In the genomic region with DNA sequence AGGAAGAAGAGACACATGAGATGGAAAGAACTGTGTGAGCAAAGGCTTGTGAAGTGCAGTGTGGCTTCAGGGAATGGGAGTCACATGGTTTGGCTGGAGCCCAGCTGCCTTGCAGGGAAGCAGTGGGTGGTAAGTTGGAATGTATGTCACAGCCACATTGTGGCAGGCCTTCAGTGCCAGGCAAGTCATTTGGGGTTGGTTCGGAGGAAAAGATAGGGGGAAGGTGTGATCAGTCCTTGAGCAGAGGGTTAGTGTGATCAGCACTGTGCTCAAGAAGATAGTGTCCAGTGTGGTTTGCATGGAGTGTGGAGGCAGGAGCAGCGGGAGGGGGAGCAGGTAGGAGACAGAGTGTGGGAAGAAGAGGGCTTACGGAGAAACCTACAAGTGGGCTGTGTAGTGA, we compare ENCODE assay signal across 8 cellular contexts. TPM values are rescaled to one million over a fixed set of nuclear protein-coding genes. Genes with fewer than 3 reads are reported as not detected.
DNase-seq lines count a peak whose midpoint lies in the region; ATAC-seq, FAIRE-seq and TF ChIP-seq lines count a peak whose summit lies in the region.

No MANE protein-coding gene starts in this region.

- no peak for TF ChIP-seq EP300 in K562 (IDR thresholded peaks at IDR 0.05; ENCODE audit: low read length)

- H3K27me3 ChIP-seq in K562 (ENCODE audit: control insufficient read depth in 2 of 2, insufficient read depth in 2 of 2, low read length in 2 of 2) (0 out of 5 replicates have a peak, but pooled peaks cover 0 to 4% of the 10 kb centered on the region in 2 experiments), kidney epithelial cell (ENCODE audit: control insufficient read depth, insufficient read depth, low read length) (no peaks in the 10 kb centered on the region)

- 0% methylated on average over 3 of the region's 3 CpGs for WGBS in K562 (ENCODE audit: insufficient coverage, low coverage, missing lambda C conversion rate)

- DNase-seq in AG04449 (ENCODE audit: low read depth, low spot score) (peak; percentile 29), HT-29 (ENCODE audit: low spot score) (peak; percentile 65), K562 (ENCODE audit: extremely low read depth in 1 of 4, low spot score in 3 of 4) (no peak), kidney epithelial cell (ENCODE audit: low read depth) (peak; percentile 34), GOT3 (lab: John Stamatoyannopoulos, UW) (no peak), left lobe of liver (ENCODE audit: low spot score) (no peak), activated T-cell treated with anti-CD3 and anti-CD28 coated beads for 4 hours (no peak)

- no peaks in the 10 kb centered on the region for H4K20me1 ChIP-seq in K562 (replicated peaks; ENCODE audit: control insufficient read depth, insufficient read depth, low read length)

- H2AFZ ChIP-seq in K562 (ENCODE audit: low read depth, low read length), result no peak overlapping the region

- TF ChIP-seq POLR2A in K562 (conservative IDR thresholded peaks at IDR 0.05), result no peak

- no peak for TF ChIP-seq RAD21 in K562 (CRISPR knock-in tag; conservative IDR thresholded peaks at IDR 0.05 in 1 of 2, IDR thresholded peaks at IDR 0.05 in 1 of 2)

- TF ChIP-seq CTCF in AG04449 (IDR thresholded peaks at IDR 0.05; ENCODE audit: insufficient read depth, low read length, missing control alignments) (no peak), K562 (IDR thresholded peaks at IDR 0.05 in 2 of 3, conservative IDR thresholded peaks at IDR 0.05 in 1 of 3; ENCODE audit: insufficient read depth in 2 of 3, low read depth in 1 of 3, low read length in 3 of 3) (no peak), kidney epithelial cell (IDR thresholded peaks at IDR 0.05; ENCODE audit: insufficient read depth, low read length, poor library complexity, severe bottlenecking) (no peak)

- no peak for ATAC-seq in K562
- no peak for ATAC-seq in left lobe of liver
- no peak for ATAC-seq in GM18907 (IDR thresholded peaks at IDR 0.05; ENCODE audit: unreplicated experiment)

- intact Hi-C loops in K562 (cut with micrococcal nuclease), result no loop called here

- no peak overlapping the region for H3K4me3 ChIP-seq in AG04449 (ENCODE audit: low read depth, low read length)
- no peak overlapping the region for H3K4me3 ChIP-seq in K562
- H3K4me3 ChIP-seq in kidney epithelial cell (ENCODE audit: low read depth, low read length), result no peak overlapping the region

- no peak overlapping the region for H3K27ac ChIP-seq in K562 (ENCODE audit: extremely low read depth, low read depth, low read length)

- no peaks in the 10 kb centered on the region for H3K4me1 ChIP-seq in K562 (replicated peaks in 1 of 2; ENCODE audit: control insufficient read depth in 2 of 2, insufficient read depth in 2 of 2, low read length in 2 of 2)

- no peak for FAIRE-seq in K562 (lab: Jason Lieb, UNC)

- no peaks in the 10 kb centered on the region for H3K36me3 ChIP-seq in K562 (ENCODE audit: control insufficient read depth, insufficient read depth, low read length)
- H3K36me3 ChIP-seq in kidney epithelial cell (ENCODE audit: control insufficient read depth, insufficient read depth, low read length), result no peaks in the 10 kb centered on the region

- no peaks in the 10 kb centered on the region for H3K79me2 ChIP-seq in K562 (ENCODE audit: control insufficient read depth, insufficient read depth, low read length)

- POLR2A ChIA-PET in AG04449 (lab: Yijun Ruan, JAX) (no interaction called here), K562 (lab: Yijun Ruan, JAX) (no interaction called here)

- no TSS peak for BruUV-seq in K562 (replicated peaks; lab: Mats Ljungman, UMichigan)

- in situ Hi-C loops in K562 (cut with MboI), result no loop called here

- H3K9ac ChIP-seq in K562 (ENCODE audit: insufficient read depth in 1 of 2, low read depth in 2 of 2, low read length in 2 of 2), result no peak overlapping the region

- no peak overlapping the region for H3K4me2 ChIP-seq in K562 (ENCODE audit: insufficient read depth, low read length)

- H3K9me3 ChIP-seq in K562 (replicated peaks; ENCODE audit: control insufficient read depth, insufficient read depth, low read depth, low read length), result no peaks in the 10 kb centered on the region

- CTCF ChIA-PET in AG04449 (lab: Yijun Ruan, JAX) (no interaction called here), K562 (lab: Yijun Ruan, JAX; ENCODE audit: low intra/inter-chr PET ratio) (no interaction called here)

- no peaks in the 10 kb centered on the region for H3K9me1 ChIP-seq in K562 (ENCODE audit: control insufficient read depth, insufficient read depth, low read length)

TF ChIP-seq in K562, 482 proteins besides CTCF, POLR2A, EP300 and RAD21:
- TF ChIP-seq L3MBTL2 (IDR thresholded peaks at IDR 0.05) (no peak), BHLHE40 (IDR thresholded peaks at IDR 0.05; ENCODE audit: low read length) (no peak), GABPB2 (CRISPR knock-in tag; conservative IDR thresholded peaks at IDR 0.05) (no peak), CBFA2T3 (IDR thresholded peaks at IDR 0.05) (peak; percentile 10; the same call in 1 of the 2 replicates), XRCC5 (IDR thresholded peaks at IDR 0.05; ENCODE audit: low read depth, low read length) (no peak)

RNA-seq across cellular contexts. Expression of gene ARHGAP26, which starts 46.4 kb away (rescaled TPM):
- total RNA-seq in HT-29 (2014; rRNA removed; shearing (Covaris generic)), result 13.0 and 19.6 TPM in 2 replicates
- 4.3 and 6.8 TPM in 2 replicates for total RNA-seq in K562 (2011; cell fraction: chromatin; rRNA removed; ENCODE audit: low replicate concordance)
- total RNA-seq in K562 (2011; cell fraction: nucleolus; rRNA removed), result 1.7 and 2.0 TPM in 2 replicates
- total RNA-seq in K562 (2011; cell fraction: nucleoplasm; rRNA removed), result 2.0 and 4.5 TPM in 2 replicates
- 0.18 and 0.29 TPM in 2 replicates for total RNA-seq in K562 (2014; rRNA removed)
- total RNA-seq in K562 (2014; rRNA removed; fragmentation: Illumina TruSeq; extraction: Trizol), result 0.69 and 1.1 TPM in 2 replicates
- 0.34 and 0.69 TPM in 2 replicates for total RNA-seq in K562 (2015; rRNA removed; fragmentation: Illumina TruSeq; extraction: Trizol)
- total RNA-seq in K562 (2021), result 0.92 and 1.1 TPM in 2 replicates
- 0.11 and 0.13 TPM in 2 replicates for polyA plus RNA-seq in K562 (2011; rRNA removed)
- polyA plus RNA-seq in K562 (2011; cell fraction: cytosol; rRNA removed), result 0.13 and 0.18 TPM in 2 replicates
- polyA plus RNA-seq in K562 (2011; cell fraction: nucleus; rRNA removed), result 0.21 and 0.70 TPM in 2 replicates
- polyA plus RNA-seq in K562 (2012), result 0.55 and 2.4 TPM in 2 replicates
- polyA plus RNA-seq in K562 (2014; fragmentation: Illumina TruSeq; extraction: Trizol), result 0.55 and 1.0 TPM in 2 replicates
- under 1 TPM; 0.23 to 0.53 TPM for polyA plus RNA-seq in K562 (2014; fragmentation: Nextera tagmentation; extraction: Ambion mirVana)
- 0.40 and 0.56 TPM in 2 replicates for polyA plus RNA-seq in K562 (2014; rRNA removed)
- polyA minus RNA-seq in K562 (2011; rRNA and poly(A)+ RNA removed), result 0.90 and 1.4 TPM in 2 replicates
- 0.86 TPM in 1 of 2 replicates, not detected in the other for polyA minus RNA-seq in K562 (2011; cell fraction: cytosol; rRNA and poly(A)+ RNA removed)
- polyA minus RNA-seq in K562 (2011; cell fraction: nucleus; rRNA and poly(A)+ RNA removed), result 1.3 and 2.3 TPM in 2 replicates
- 4.5 and 8.6 TPM in 2 replicates for total RNA-seq in kidney epithelial cell
- 7.4 TPM for total RNA-seq in left lobe of liver

Comparison
In these comparisons a context has a peak if more than half of its experiments do, and no peak if none do; other contexts are left out.
1. DNase-seq: peak in AG04449 (single experiment), HT-29 (single experiment) and kidney epithelial cell (single experiment); none in K562 (0 of 4), GOT3 (single experiment), left lobe of liver (single experiment) and activated T-cell treated with anti-CD3 and anti-CD28 coated beads for 4 hours (single experiment).